ENCODE assay signal across 12 cellular contexts in the genomic region with DNA sequence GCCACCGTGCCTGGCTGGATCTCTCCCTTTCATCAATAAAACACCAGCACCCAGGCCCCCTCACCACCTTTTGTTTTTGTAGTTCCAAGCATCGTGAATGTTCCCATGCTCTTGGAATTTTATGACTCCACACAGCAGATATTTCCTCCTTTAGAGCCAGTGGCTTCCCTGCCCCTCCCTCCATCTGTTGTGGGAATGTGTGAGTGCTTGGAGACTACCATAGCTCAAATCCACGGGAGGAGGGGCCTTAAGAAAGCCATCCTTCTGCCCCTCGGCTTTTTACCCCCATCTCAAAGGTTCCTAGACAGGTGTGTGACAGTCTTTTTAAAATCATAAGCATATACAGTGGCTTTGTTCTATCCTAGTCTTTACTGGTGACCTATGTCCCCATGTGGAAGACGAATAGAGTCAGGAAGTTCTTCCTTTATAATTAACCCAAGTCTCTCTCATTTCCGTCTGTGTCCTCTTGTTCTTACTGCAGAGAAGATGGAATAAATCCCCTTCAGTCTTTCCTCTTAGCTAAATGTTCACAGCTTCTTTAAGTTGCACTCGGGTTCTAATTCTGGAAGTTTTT. TPM values are rescaled to one million over a fixed set of nuclear protein-coding genes. Genes with fewer than 3 reads are reported as not detected.
DNase-seq lines count a peak whose midpoint lies in the region; ATAC-seq, FAIRE-seq and TF ChIP-seq lines count a peak whose summit lies in the region.
"Had no signal": no experiment of that assay in that cellular context is flagged by ENCODE, and none has a peak within 500 bp of the region (broad histone marks: within the 10 kb centered on the region; RNA-seq: fewer than 3 reads in every experiment).

No MANE protein-coding gene starts in this region.

- H3K4me1 ChIP-seq in astrocyte (ENCODE audit: insufficient read depth, low read length) (peaks cover 21% of the 10 kb centered on the region), right atrium auricular region (peaks cover 0 to 91% of the 10 kb centered on the region in 2 donors)

- H4K20me1 ChIP-seq in astrocyte (ENCODE audit: insufficient read depth, low read length), result no peaks in the 10 kb centered on the region

- TF ChIP-seq CTCF in astrocyte (IDR thresholded peaks at IDR 0.05; ENCODE audit: insufficient read depth, low read depth, low read length) (no peak), right atrium auricular region (IDR thresholded peaks at IDR 0.05) (no peak)

- peaks cover 57% of the 10 kb centered on the region for H3K4me1 Mint-ChIP-seq in astrocyte (ENCODE audit: low read depth, unreplicated experiment)

- H3K9me3 ChIP-seq in astrocyte (ENCODE audit: insufficient read depth, low read depth, low read length), result no peaks in the 10 kb centered on the region
- H3K9me3 ChIP-seq in right atrium auricular region, result no peaks in the 10 kb centered on the region

- H3K27me3 ChIP-seq in astrocyte (ENCODE audit: insufficient read depth, low read length), result no peaks in the 10 kb centered on the region
- no peaks in the 10 kb centered on the region for H3K27me3 ChIP-seq in right atrium auricular region

- no peaks in the 10 kb centered on the region for H3K79me2 ChIP-seq in astrocyte (ENCODE audit: insufficient read depth, low read length)

- peak overlapping the region; percentile 92 for H3K27ac Mint-ChIP-seq in astrocyte (ENCODE audit: unreplicated experiment)

- peak; percentile 30 for DNase-seq in Daoy (ENCODE audit: low read depth)
- peak; percentile 91 for DNase-seq in astrocyte (ENCODE audit: low read depth)
- DNase-seq in right atrium auricular region (ENCODE audit: low spot score), result no peak
- DNase-seq in renal cortical epithelial cell (ENCODE audit: low read depth), result peak; percentile 90
- no peak for DNase-seq in COR-L47 (lab: John Stamatoyannopoulos, UW)
- DNase-seq in activated T-cell treated with anti-CD3 and anti-CD28 coated beads for 4 hours, result no peak
- DNase-seq: activated naive CD4-positive, alpha-beta T cell treated with anti-CD3 and anti-CD28 coated beads, Interleukin-2, amount 50 U/mL, for 16 hours; DMS153; stimulated activated CD4-positive, alpha-beta T cell treated with anti-CD3 and anti-CD28 coated beads, Interleukin-4, amount 100 ng/mL, for 24 hours; T-helper 1 cell had no signal

- peak overlapping the region; percentile 49 for H3K4me2 ChIP-seq in astrocyte (ENCODE audit: low read length)

- no peaks in the 10 kb centered on the region for H3K9me3 Mint-ChIP-seq in astrocyte (ENCODE audit: unreplicated experiment)

- H3K4me3 ChIP-seq in astrocyte (ENCODE audit: insufficient read depth, low read depth, low read length) (no peak overlapping the region), right atrium auricular region (no peak overlapping the region)

- H2AFZ ChIP-seq in astrocyte (ENCODE audit: low read depth, low read length), result peak overlapping the region; percentile 14

- H3K4me3 Mint-ChIP-seq in astrocyte (ENCODE audit: unreplicated experiment), result no peak overlapping the region

- H3K36me3 Mint-ChIP-seq in astrocyte (ENCODE audit: low read depth, unreplicated experiment), result peaks cover 15% of the 10 kb centered on the region

- ATAC-seq in HG03521 (IDR thresholded peaks at IDR 0.05; ENCODE audit: unreplicated experiment) (no peak), GM21529 (IDR thresholded peaks at IDR 0.05; ENCODE audit: unreplicated experiment) (no peak)

- FAIRE-seq in astrocyte (lab: Jason Lieb, UNC), result peak; percentile 59

- H3K27ac ChIP-seq in astrocyte (ENCODE audit: low read depth, low read length) (peak overlapping the region; percentile 70), right atrium auricular region (peak overlapping the region; percentile 93 to 97)

- no peaks in the 10 kb centered on the region for H3K36me3 ChIP-seq in astrocyte (ENCODE audit: insufficient read depth, low read length)
- H3K36me3 ChIP-seq in right atrium auricular region, result no peaks in the 10 kb centered on the region

- no peaks in the 10 kb centered on the region for H3K27me3 Mint-ChIP-seq in astrocyte (ENCODE audit: low read depth, unreplicated experiment)

- H3K9ac ChIP-seq in astrocyte (ENCODE audit: low read length), result peak overlapping the region; percentile 6

RNA-seq across cellular contexts. Expression of gene YPEL2, which starts 47.3 kb away (rescaled TPM):
- 0.54 and 2.1 TPM in 2 replicates for total RNA-seq in Daoy (2014; rRNA removed; shearing (Covaris generic))
- total RNA-seq in astrocyte, result 36.2 and 41.1 TPM in 2 replicates
- 10 to 100 TPM; 28.3 to 34.1 TPM for total RNA-seq in right atrium auricular region
- total RNA-seq in renal cortical epithelial cell, result 14.2 and 37.3 TPM in 2 replicates

Comparison
In these comparisons a context has a peak if more than half of its experiments do, and no peak if none do; other contexts are left out.
1. DNase-seq: peak in Daoy (single experiment), astrocyte (single experiment) and renal cortical epithelial cell (single experiment); none in right atrium auricular region (single experiment), COR-L47 (single experiment) and activated T-cell treated with anti-CD3 and anti-CD28 coated beads for 4 hours (single experiment).